ENCODE assay signal across 8 cellular contexts in genomic region chr10:113381906-113382562, GRCh38.
DNase-seq lines count a peak whose midpoint lies in the region; ATAC-seq, FAIRE-seq and TF ChIP-seq lines count a peak whose summit lies in the region.

No MANE protein-coding gene starts in this region.

- H3K4me1 ChIP-seq in SJSA1 (replicated peaks), result peaks cover 51% of the 10 kb centered on the region

- peak; percentile 60 for ATAC-seq in GM19463 (IDR thresholded peaks at IDR 0.05; ENCODE audit: unreplicated experiment)
- peak; percentile 73 for ATAC-seq in stimulated activated naive CD8-positive, alpha-beta T cell treated with anti-CD3 and anti-CD28 coated beads, Interleukin-15, Interleukin-2, amounts not matched to agents 100 U/mL and 50 U/mL, for 24 hours

- no peak for TF ChIP-seq POLR2A in GM12891 (IDR thresholded peaks at IDR 0.05; ENCODE audit: low read depth, low read length)

- peak overlapping the region; percentile 94 for H3K27ac ChIP-seq in SJSA1

- no peaks in the 10 kb centered on the region for H3K36me3 ChIP-seq in SJSA1

- FAIRE-seq in GM12891 (lab: Jason Lieb, UNC), result no peak

- H3K27me3 ChIP-seq in SJSA1 (replicated peaks), result no peaks in the 10 kb centered on the region

- H3K4me3 ChIP-seq in AG04449 (ENCODE audit: low read depth, low read length) (peak overlapping the region; percentile 42), SJSA1 (peak overlapping the region; percentile 29), fibroblast of villous mesenchyme (ENCODE audit: low read depth, low read length) (peak overlapping the region; percentile 52)

- CTCF ChIA-PET in AG04449 (lab: Yijun Ruan, JAX), result interaction anchor here (1.0 to 7.4 kb wide), 5 partner anchors 12 to 908 kb away, joined by 3 to 128 read pairs (median 5); no protein-coding TSS in a partner anchor

- POLR2A ChIA-PET in AG04449 (lab: Yijun Ruan, JAX), result interaction anchor here (0.7 kb wide), 1 partner anchor 61 kb away, joined by 3 read pairs; no protein-coding TSS in a partner anchor

- H3K9me3 ChIP-seq in SJSA1 (replicated peaks), result no peaks in the 10 kb centered on the region

- TF ChIP-seq CTCF in AG04449 (IDR thresholded peaks at IDR 0.05; ENCODE audit: insufficient read depth, low read length, missing control alignments) (no peak), fibroblast of villous mesenchyme (IDR thresholded peaks at IDR 0.05; ENCODE audit: insufficient read depth, low read depth, low read length) (no peak)

- DNase-seq in AG04449 (ENCODE audit: low read depth, low spot score) (peak; percentile 23), SJSA1 (ENCODE audit: low read depth in 1 of 2, low spot score in 2 of 2) (peak; percentile 50 to 59), fibroblast of villous mesenchyme (ENCODE audit: low read depth) (peak; percentile 77), DMS 273 (lab: John Stamatoyannopoulos, UW; ENCODE audit: unreplicated experiment) (no peak), GM12891 (ENCODE audit: insufficient read length, low spot score) (no peak), GOT3 (lab: John Stamatoyannopoulos, UW) (no peak)
- DNase-seq in stimulated activated naive CD8-positive, alpha-beta T cell treated with anti-CD3 and anti-CD28 coated beads, Interleukin-15, Interleukin-2, amounts not matched to agents 100 U/mL and 50 U/mL, for 24 hours, result peak; percentile 4

TF ChIP-seq in GM12891, 5 proteins besides CTCF, POLR2A, EP300 and RAD21:
- no peak for TF ChIP-seq TAF1 (IDR thresholded peaks at IDR 0.05; ENCODE audit: low read depth, low read length)
- no peak for TF ChIP-seq SPI1 (IDR thresholded peaks at IDR 0.05; ENCODE audit: low read depth, low read length)
- TF ChIP-seq POU2F2 (IDR thresholded peaks at IDR 0.05; ENCODE audit: low read depth, low read length), result no peak
- TF ChIP-seq PAX5 (IDR thresholded peaks at IDR 0.05; ENCODE audit: insufficient read depth, low read length, severe bottlenecking), result no peak
- TF ChIP-seq POLR2AphosphoS5 (IDR thresholded peaks at IDR 0.05; ENCODE audit: low read depth, low read length), result no peak

Comparison
In these comparisons a context has a peak if more than half of its experiments do, and no peak if none do; other contexts are left out.
1. DNase-seq: peak in AG04449 (single experiment), SJSA1 (2 of 2), fibroblast of villous mesenchyme (single experiment) and stimulated activated naive CD8-positive, alpha-beta T cell treated with anti-CD3 and anti-CD28 coated beads, Interleukin-15, Interleukin-2, amounts not matched to agents 100 U/mL and 50 U/mL, for 24 hours (single experiment); none in DMS 273 (single experiment), GM12891 (single experiment) and GOT3 (single experiment).
2. Peak in every context shown above with its lines, with median percentiles within 50 percentile points of each other: H3K4me3 ChIP-seq.